ENCODE assay signal across 27 cellular contexts in the genomic region with DNA sequence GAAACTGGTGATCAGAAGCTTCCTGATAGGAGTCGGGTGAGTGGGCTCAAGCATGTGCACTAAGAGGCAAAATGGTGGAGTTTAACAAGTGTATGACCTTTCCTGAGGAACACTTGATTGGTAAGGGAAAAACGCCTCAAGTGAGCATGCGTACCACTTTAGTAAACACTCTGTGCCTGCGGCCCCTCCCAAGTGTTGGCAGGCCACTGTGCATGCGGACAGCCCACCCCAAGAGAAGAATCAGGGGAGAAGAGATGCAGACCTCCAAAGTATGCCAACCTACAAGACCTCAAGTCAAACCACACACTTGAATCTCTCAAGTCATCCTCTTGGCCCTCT.
"Had no signal": no experiment of that assay in that cellular context is flagged by ENCODE, and none has a peak within 500 bp of the region (broad histone marks: within the 10 kb centered on the region; RNA-seq: fewer than 3 reads in every experiment).

No MANE protein-coding gene starts in this region.

- H3K9me3 ChIP-seq: gastroesophageal sphincter, heart left ventricle, lower lobe of right lung, mucosa of descending colon, neutrophil, right lobe of liver, suprapubic skin, transverse colon, vagina had no signal

- H3K4me2 ChIP-seq: hepatocyte had no signal

- H3K9me3 Mint-ChIP-seq: mesothelial cell of epicardium; natural killer cell treated with Interleukin-12 subunit alpha and Interleukin-12 subunit beta and Interleukin-15 and Interleukin-18, amount 100 ng/mL, for 72 hours; neural crest cell; stimulated activated naive CD8-positive, alpha-beta T cell treated with anti-CD3 and anti-CD28 coated beads, Interleukin-15, amount 100 ng/mL, for 72 hours had no signal

- H2AFZ ChIP-seq: hepatocyte, parathyroid adenoma had no signal

- H3K27me3 Mint-ChIP-seq: naive B cell; natural killer cell treated with Interleukin-12 subunit alpha and Interleukin-12 subunit beta and Interleukin-15 and Interleukin-18, amount 100 ng/mL, for 72 hours; progenitor cell of endocrine pancreas; stimulated activated naive CD8-positive, alpha-beta T cell treated with anti-CD3 and anti-CD28 coated beads, Interleukin-15, amount 100 ng/mL, for 72 hours had no signal

- H3K9ac ChIP-seq: parathyroid adenoma had no signal

- H3K79me2 ChIP-seq: hepatocyte, parathyroid adenoma had no signal

- H3K36me3 ChIP-seq: gastroesophageal sphincter, heart left ventricle, lower lobe of right lung, neutrophil, right lobe of liver, suprapubic skin, transverse colon, vagina had no signal

- H3K27me3 ChIP-seq: dorsolateral prefrontal cortex, gastroesophageal sphincter, heart left ventricle, hepatocyte, neutrophil, right lobe of liver, suprapubic skin, transverse colon, vagina had no signal

- H3K4me1 Mint-ChIP-seq: naive B cell; stimulated activated naive CD8-positive, alpha-beta T cell treated with anti-CD3 and anti-CD28 coated beads, Interleukin-15, amount 100 ng/mL, for 72 hours had no signal

- H3K27ac Mint-ChIP-seq: mesothelial cell of epicardium; naive B cell; natural killer cell treated with Interleukin-12 subunit alpha and Interleukin-12 subunit beta and Interleukin-15 and Interleukin-18, amount 100 ng/mL, for 72 hours; progenitor cell of endocrine pancreas; stimulated activated naive CD8-positive, alpha-beta T cell treated with anti-CD3 and anti-CD28 coated beads, Interleukin-15, amount 100 ng/mL, for 72 hours had no signal

- H3K4me3 ChIP-seq: dorsolateral prefrontal cortex, gastroesophageal sphincter, heart left ventricle, hepatocyte, lower lobe of right lung, mucosa of descending colon, right lobe of liver, suprapubic skin, transverse colon, vagina had no signal

- H3K36me3 Mint-ChIP-seq: mesothelial cell of epicardium; naive B cell; natural killer cell treated with Interleukin-12 subunit alpha and Interleukin-12 subunit beta and Interleukin-15 and Interleukin-18, amount 100 ng/mL, for 72 hours had no signal

- H3K4me3 Mint-ChIP-seq: mesothelial cell of epicardium; naive B cell; natural killer cell treated with Interleukin-12 subunit alpha and Interleukin-12 subunit beta and Interleukin-15 and Interleukin-18, amount 100 ng/mL, for 72 hours; neural crest cell; stimulated activated naive CD8-positive, alpha-beta T cell treated with anti-CD3 and anti-CD28 coated beads, Interleukin-15, amount 100 ng/mL, for 72 hours had no signal

- DNase-seq: dorsolateral prefrontal cortex; effector CD4-positive, alpha-beta T cell; foreskin fibroblast; heart left ventricle; left ventricle myocardium superior; lower lobe of right lung; mucosa of descending colon; naive B cell; right lobe of liver; small intestine; stimulated activated CD4-positive, alpha-beta T cell treated with anti-CD3 and anti-CD28 coated beads, Interleukin-15, amount 100 ng/mL, for 24 hours; stimulated activated CD4-positive, alpha-beta T cell treated with anti-CD3 and anti-CD28 coated beads, Interleukin-2, amount 100 ng/mL, for 48 hours; stimulated activated naive CD4-positive, alpha-beta T cell; stimulated activated naive CD8-positive, alpha-beta T cell treated with anti-CD3 and anti-CD28 coated beads, Interleukin-15, amount 100 ng/mL, for 72 hours; transverse colon had no signal

- ATAC-seq: esophagus mucosa; gastroesophageal sphincter; heart left ventricle; left ventricle myocardium superior; lower lobe of right lung; mucosa of descending colon; natural killer cell treated with Interleukin-12 subunit alpha and Interleukin-12 subunit beta and Interleukin-15 and Interleukin-18, amount 100 ng/mL, for 72 hours; right lobe of liver; stimulated activated naive CD8-positive, alpha-beta T cell treated with anti-CD3 and anti-CD28 coated beads, Interleukin-15, amount 100 ng/mL, for 72 hours had no signal

- H3K27ac ChIP-seq: dorsolateral prefrontal cortex, epithelial cell of prostate, gastroesophageal sphincter, heart left ventricle, hepatocyte, lower lobe of right lung, neutrophil, parathyroid adenoma, right lobe of liver, suprapubic skin, transverse colon, vagina had no signal

- H3K4me1 ChIP-seq: gastroesophageal sphincter, lower lobe of right lung, suprapubic skin, transverse colon, vagina had no signal
